14 cellular contexts compared by ENCODE assay signal in the genomic region with DNA sequence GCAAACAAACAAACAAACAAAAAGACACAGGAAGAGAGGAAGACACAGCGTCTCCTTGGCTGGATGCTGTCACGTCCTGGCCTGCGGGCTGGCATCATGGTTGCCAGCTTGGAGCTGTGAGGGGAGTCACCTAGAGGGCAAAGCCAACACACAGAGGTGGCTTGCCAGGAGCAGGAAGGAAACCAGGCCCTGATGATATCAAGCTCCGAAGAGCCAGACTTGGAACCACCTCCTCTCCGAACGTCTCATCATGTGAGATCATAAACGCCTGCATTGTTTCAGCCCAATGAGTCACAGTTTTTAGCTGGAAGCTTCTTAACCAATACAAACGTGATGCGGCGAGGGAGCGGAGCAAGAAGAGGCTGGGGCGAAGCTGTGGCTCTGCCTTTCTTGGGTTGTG. TPM values are rescaled to one million over a fixed set of nuclear protein-coding genes. Genes with fewer than 3 reads are reported as not detected.
DNase-seq lines count a peak whose midpoint lies in the region; ATAC-seq and TF ChIP-seq lines count a peak whose summit lies in the region.
"Had no signal": no experiment of that assay in that cellular context is flagged by ENCODE, and none has a peak within 500 bp of the region (broad histone marks: within the 10 kb centered on the region; RNA-seq: fewer than 3 reads in every experiment).

No MANE protein-coding gene starts in this region.

- no peaks in the 10 kb centered on the region for H3K9me3 Mint-ChIP-seq in activated CD4-positive, alpha-beta T cell treated with anti-CD3 and anti-CD28 coated beads for 36 hours (ENCODE audit: low read depth)
- H3K9me3 Mint-ChIP-seq: activated naive CD8-positive, alpha-beta T cell treated with anti-CD3 and anti-CD28 coated beads, Interleukin-2, amount 10 ng/mL, durations not matched to agents 7 days and 5 days had no signal

- peak; percentile 33 for DNase-seq in AG10803 (ENCODE audit: low read depth)
- peak; percentile 47 for DNase-seq in NCI-H226
- DNase-seq in myocyte (ENCODE audit: low read depth) = peak; percentile 13
- no peak for DNase-seq in stimulated activated CD4-positive, alpha-beta T cell treated with anti-CD3 and anti-CD28 coated beads, Interleukin-1b, Interleukin-23, amount 100 ng/mL, for 48 hours
- no peak for DNase-seq in activated CD4-positive, alpha-beta T cell treated with anti-CD3 and anti-CD28 coated beads for 36 hours
- DNase-seq: activated naive CD8-positive, alpha-beta T cell treated with anti-CD3 and anti-CD28 coated beads, Interleukin-2, amount 10 ng/mL, durations not matched to agents 7 days and 5 days; effector CD4-positive, alpha-beta T cell; NCI-H2081; T-helper 9 cell had no signal

- no peaks in the 10 kb centered on the region for H3K4me1 Mint-ChIP-seq in activated CD4-positive, alpha-beta T cell treated with anti-CD3 and anti-CD28 coated beads for 36 hours
- H3K4me1 Mint-ChIP-seq: activated naive CD8-positive, alpha-beta T cell treated with anti-CD3 and anti-CD28 coated beads, Interleukin-2, amount 10 ng/mL, durations not matched to agents 7 days and 5 days had no signal

- no peaks in the 10 kb centered on the region for H3K36me3 Mint-ChIP-seq in activated CD4-positive, alpha-beta T cell treated with anti-CD3 and anti-CD28 coated beads for 36 hours (ENCODE audit: low read depth)
- H3K36me3 Mint-ChIP-seq: activated naive CD8-positive, alpha-beta T cell treated with anti-CD3 and anti-CD28 coated beads, Interleukin-2, amount 10 ng/mL, durations not matched to agents 7 days and 5 days had no signal

- POLR2A ChIA-PET in activated CD4-positive, alpha-beta T cell treated with anti-CD3 and anti-CD28 coated beads for 36 hours (lab: Charles Lee) = no interaction called here

- CTCF ChIA-PET in activated CD4-positive, alpha-beta T cell treated with anti-CD3 and anti-CD28 coated beads for 36 hours (lab: Charles Lee) = no interaction called here

- H3K27ac Mint-ChIP-seq in activated CD4-positive, alpha-beta T cell treated with anti-CD3 and anti-CD28 coated beads for 36 hours = no peak overlapping the region
- H3K27ac Mint-ChIP-seq: activated naive CD8-positive, alpha-beta T cell treated with anti-CD3 and anti-CD28 coated beads, Interleukin-2, amount 10 ng/mL, durations not matched to agents 7 days and 5 days had no signal

- TF ChIP-seq CTCF in AG10803 (conservative IDR thresholded peaks at IDR 0.05; ENCODE audit: low read length) = no peak

- ATAC-seq in esophagus mucosa (peak; percentile 91), HG03139 (IDR thresholded peaks at IDR 0.05; ENCODE audit: unreplicated experiment) (no peak), HG02885 (IDR thresholded peaks at IDR 0.05; ENCODE audit: poor library complexity, unreplicated experiment) (no peak)
- no peak for ATAC-seq in activated CD4-positive, alpha-beta T cell treated with anti-CD3 and anti-CD28 coated beads for 36 hours

- no peak overlapping the region for H3K4me3 Mint-ChIP-seq in activated CD4-positive, alpha-beta T cell treated with anti-CD3 and anti-CD28 coated beads for 36 hours
- H3K4me3 Mint-ChIP-seq: activated naive CD8-positive, alpha-beta T cell treated with anti-CD3 and anti-CD28 coated beads, Interleukin-2, amount 10 ng/mL, durations not matched to agents 7 days and 5 days had no signal

- intact Hi-C loops in activated CD4-positive, alpha-beta T cell treated with anti-CD3 and anti-CD28 coated beads for 36 hours (cut with DNase I, micrococcal nuclease) = no loop called here

- peaks cover 8% of the 10 kb centered on the region for H3K27me3 Mint-ChIP-seq in activated CD4-positive, alpha-beta T cell treated with anti-CD3 and anti-CD28 coated beads for 36 hours

- H3K4me3 ChIP-seq in AG10803 (ENCODE audit: low read length) = no peak overlapping the region
- H3K4me3 ChIP-seq: tibial artery had no signal

RNA-seq across cellular contexts. Expression of a gene that starts 8.7 kb away (rescaled TPM):
- total RNA-seq in esophagus mucosa (0.20 TPM), myocyte (not detected in 2 replicates)
- not detected for polyA plus RNA-seq in myocyte (2012)
- total RNA-seq in activated CD4-positive, alpha-beta T cell treated with anti-CD3 and anti-CD28 coated beads for 36 hours = not detected
- total RNA-seq: activated naive CD8-positive, alpha-beta T cell treated with anti-CD3 and anti-CD28 coated beads, Interleukin-2, amount 10 ng/mL, durations not matched to agents 7 days and 5 days; skeletal muscle tissue had no signal

RNA-seq across cellular contexts. Expression of a gene that starts 28.4 kb away (rescaled TPM):
- total RNA-seq in esophagus mucosa (0.04 TPM), myocyte (not detected in 2 replicates)
- polyA plus RNA-seq in myocyte (2012) = 0.01 TPM
- total RNA-seq in activated CD4-positive, alpha-beta T cell treated with anti-CD3 and anti-CD28 coated beads for 36 hours = not detected
- total RNA-seq: activated naive CD8-positive, alpha-beta T cell treated with anti-CD3 and anti-CD28 coated beads, Interleukin-2, amount 10 ng/mL, durations not matched to agents 7 days and 5 days; skeletal muscle tissue had no signal

RNA-seq across cellular contexts. Expression of a gene that starts 40.7 kb away (rescaled TPM):
- total RNA-seq in esophagus mucosa = 0.52 TPM
- not detected in 2 replicates for total RNA-seq in myocyte
- not detected for polyA plus RNA-seq in myocyte (2012)
- total RNA-seq in activated CD4-positive, alpha-beta T cell treated with anti-CD3 and anti-CD28 coated beads for 36 hours = not detected
- total RNA-seq: activated naive CD8-positive, alpha-beta T cell treated with anti-CD3 and anti-CD28 coated beads, Interleukin-2, amount 10 ng/mL, durations not matched to agents 7 days and 5 days had no signal

Comparison
In these comparisons a context has a peak if more than half of its experiments do, and no peak if none do; other contexts are left out.
1. DNase-seq: peak in AG10803 (single experiment), NCI-H226 (single experiment) and myocyte (single experiment); none in stimulated activated CD4-positive, alpha-beta T cell treated with anti-CD3 and anti-CD28 coated beads, Interleukin-1b, Interleukin-23, amount 100 ng/mL, for 48 hours (single experiment) and activated CD4-positive, alpha-beta T cell treated with anti-CD3 and anti-CD28 coated beads for 36 hours (single experiment).